2 cellular contexts compared by ENCODE assay signal in genomic region chr5:141713616-141714309, GRCh38.
TF ChIP-seq lines count a peak whose summit lies in the region.

No MANE protein-coding gene starts in this region.

TF ChIP-seq in H1, 55 proteins besides CTCF, POLR2A, EP300 and RAD21:
- TF ChIP-seq HDAC6 (IDR thresholded peaks at IDR 0.05; ENCODE audit: low read depth, low read length) (no peak), TCF12 (IDR thresholded peaks at IDR 0.05; ENCODE audit: low read depth, low read length) (no peak), E2F6 (IDR thresholded peaks at IDR 0.05) (no peak), CHD1 (IDR thresholded peaks at IDR 0.05; ENCODE audit: low read depth, low read length) (no peak), CHD2 (IDR thresholded peaks at IDR 0.05; ENCODE audit: low read length) (no peak), ZNF274 (IDR thresholded peaks at IDR 0.05; ENCODE audit: borderline replicate concordance, extremely low read depth, low read length) (no peak), FOSL1 (IDR thresholded peaks at IDR 0.05; ENCODE audit: insufficient read depth, low read depth, low read length) (no peak), CEBPB (IDR thresholded peaks at IDR 0.05; ENCODE audit: low read depth, low read length) (no peak), SP2 (IDR thresholded peaks at IDR 0.05; ENCODE audit: low read length) (no peak), CTBP2 (IDR thresholded peaks at IDR 0.05; ENCODE audit: borderline replicate concordance, insufficient read depth, insufficient read length, low read length) (no peak), SIX5 (IDR thresholded peaks at IDR 0.05; ENCODE audit: low read depth, low read length) (no peak), TEAD4 (IDR thresholded peaks at IDR 0.05; ENCODE audit: low read depth, low read length) (no peak), NANOG (IDR thresholded peaks at IDR 0.05; ENCODE audit: insufficient read depth, low read depth, low read length, poor library complexity, severe bottlenecking) (no peak), RFX5 (IDR thresholded peaks at IDR 0.05; ENCODE audit: borderline replicate concordance, low read depth, low read length) (no peak), SUZ12 (IDR thresholded peaks at IDR 0.05; ENCODE audit: low read length) (no peak), ASH2L (IDR thresholded peaks at IDR 0.05; ENCODE audit: low read length) (no peak), JUND (IDR thresholded peaks at IDR 0.05; ENCODE audit: low read length) (no peak), SP4 (IDR thresholded peaks at IDR 0.05; ENCODE audit: low read length) (no peak)

TF ChIP-seq in HepG2, 621 proteins besides CTCF, POLR2A, EP300 and RAD21:
- peak; percentile 20; the same call in 1 of the 2 replicates for TF ChIP-seq MAX (IDR thresholded peaks at IDR 0.05)
- TF ChIP-seq ZNF552 (CRISPR knock-in tag; IDR thresholded peaks at IDR 0.05; ENCODE audit: borderline replicate concordance): no peak
- TF ChIP-seq USF2 (IDR thresholded peaks at IDR 0.05; ENCODE audit: low read depth, low read length): peak; percentile 38; the same call in 1 of the 2 replicates
- no peak; the same call in 1 of the 2 replicates for TF ChIP-seq USF2 (CRISPR knock-in tag; IDR thresholded peaks at IDR 0.05; ENCODE audit: borderline replicate concordance)
- no peak for TF ChIP-seq PLRG1 (conservative IDR thresholded peaks at IDR 0.05)
- no peak for TF ChIP-seq PAXIP1 (CRISPR knock-in tag; conservative IDR thresholded peaks at IDR 0.05)
- no peak for TF ChIP-seq AFF4 (CRISPR knock-in tag; IDR thresholded peaks at IDR 0.05)
- TF ChIP-seq MIER2 (CRISPR knock-in tag; IDR thresholded peaks at IDR 0.05): 0 out of 2 replicates have a peak, but pooled peaks have one; percentile 15
- no peak for TF ChIP-seq PRDM4 (CRISPR knock-in tag; IDR thresholded peaks at IDR 0.05; ENCODE audit: borderline replicate concordance)
- no peak for TF ChIP-seq ZFP90 (CRISPR knock-in tag; IDR thresholded peaks at IDR 0.05; ENCODE audit: borderline replicate concordance)
- no peak for TF ChIP-seq SNAPC5 (CRISPR knock-in tag; IDR thresholded peaks at IDR 0.05; ENCODE audit: borderline replicate concordance)
- TF ChIP-seq RBAK (CRISPR knock-in tag; IDR thresholded peaks at IDR 0.05): no peak
- TF ChIP-seq FOXA3 (CRISPR knock-in tag; IDR thresholded peaks at IDR 0.05): peak; percentile 26; the same call in 1 of the 2 replicates
- peak; percentile 28; the same call in 1 of the 2 replicates for TF ChIP-seq NR2F6 (IDR thresholded peaks at IDR 0.05)
- TF ChIP-seq NR2F6 (CRISPR knock-in tag; IDR thresholded peaks at IDR 0.05): no peak
- TF ChIP-seq IKZF5 (CRISPR knock-in tag; IDR thresholded peaks at IDR 0.05): no peak
TF ChIP-seq in HepG2: peak in this region for 5.
